16 cellular contexts compared by ENCODE assay signal in the genomic region with DNA sequence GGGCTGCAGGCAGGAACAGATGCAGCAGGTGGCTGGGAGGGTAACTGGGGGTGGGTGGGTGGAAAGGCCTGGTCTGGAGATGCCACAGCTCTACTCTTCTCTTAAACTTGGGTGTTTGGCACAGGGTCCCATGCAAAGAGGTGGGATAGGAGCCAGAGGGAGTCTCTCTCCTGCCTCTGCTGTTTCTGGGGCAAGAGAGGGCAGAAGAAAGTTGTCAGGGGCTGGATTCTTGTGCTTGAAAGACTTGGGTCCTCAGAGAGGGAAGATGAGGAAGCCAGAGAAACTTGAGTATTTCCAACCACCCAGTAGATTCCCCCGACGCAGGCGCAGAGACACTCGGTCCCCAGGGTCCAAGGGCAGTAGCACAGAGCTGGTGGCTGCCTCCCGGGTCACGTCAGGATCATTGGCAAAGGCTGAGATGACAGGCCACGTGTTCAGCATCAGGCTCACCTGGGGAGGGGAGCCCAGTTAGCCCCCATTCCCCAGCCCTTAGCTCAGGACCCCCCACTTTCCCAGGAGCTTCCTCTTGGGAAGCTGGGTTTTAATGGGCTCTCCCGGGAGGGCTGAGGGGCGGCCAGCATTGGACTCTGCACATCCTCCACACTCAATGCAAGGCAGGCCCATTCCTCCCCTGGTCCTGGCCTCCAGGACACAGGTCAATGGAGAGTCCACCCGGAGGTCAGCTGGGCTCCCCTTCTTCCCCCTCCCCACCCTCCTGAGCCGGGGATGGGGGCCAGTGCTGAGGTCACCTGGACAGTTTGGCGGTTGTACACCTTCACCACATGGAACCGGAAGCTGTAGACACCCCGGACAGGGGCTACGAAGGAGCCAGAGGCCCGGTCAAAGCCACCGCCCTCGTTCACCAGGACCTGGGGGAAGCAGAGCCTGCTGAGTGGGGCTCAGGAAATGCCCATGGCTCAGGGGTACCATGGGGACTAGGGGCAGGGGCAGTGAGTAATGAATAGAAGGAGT. TPM values are rescaled to one million over a fixed set of nuclear protein-coding genes. Genes with fewer than 3 reads are reported as not detected.
DNase-seq lines count a peak whose midpoint lies in the region; FAIRE-seq and TF ChIP-seq lines count a peak whose summit lies in the region.
"Had no signal": no experiment of that assay in that cellular context is flagged by ENCODE, and none has a peak within 500 bp of the region (broad histone marks: within the 10 kb centered on the region; RNA-seq: fewer than 3 reads in every experiment).

No MANE protein-coding gene starts in this region.

- H3K36me3 ChIP-seq in CD8-positive, alpha-beta memory T cell (ENCODE audit: insufficient read depth, low read length) = peaks cover 6% of the 10 kb centered on the region
- peaks cover 0 to 9% (median 0%) of the 10 kb centered on the region in 3 donors for H3K36me3 ChIP-seq in Peyer's patch
- peaks cover 7 to 15% of the 10 kb centered on the region in 2 donors for H3K36me3 ChIP-seq in neuronal stem cell (replicated peaks in 1 of 2; ENCODE audit: control insufficient read depth in 2 of 2, insufficient read depth in 2 of 2, low read length in 2 of 2)

- no peak overlapping the region for H2BK12ac ChIP-seq in neuronal stem cell (ENCODE audit: low read length)

- no peak overlapping the region for H3K9ac ChIP-seq in neuronal stem cell (ENCODE audit: low read depth, low read length, poor library complexity)

- no peak for FAIRE-seq in GM19239 (lab: Jason Lieb, UNC)
- FAIRE-seq: endometrium, keratinocyte had no signal

- no peak overlapping the region for H2BK120ac ChIP-seq in neuronal stem cell (ENCODE audit: low read depth, low read length)

- TF ChIP-seq CTCF in Peyer's patch (IDR thresholded peaks at IDR 0.05) = no peak
- no peak for TF ChIP-seq CTCF in endothelial cell (IDR thresholded peaks at IDR 0.05; ENCODE audit: unreplicated experiment)

- H3K18ac ChIP-seq in neuronal stem cell (ENCODE audit: low read length) = peak overlapping the region; percentile 48

- POLR2A ChIA-PET in CD8-positive, alpha-beta memory T cell (lab: Charles Lee) = interaction anchor here (3.3 to 4.4 kb wide), 2 partner anchors 15 to 128 kb away, joined by 13 to 54 read pairs; a partner anchor contains a TSS

- peaks cover 27 to 51% (median 40%) of the 10 kb centered on the region in 3 donors for H3K4me1 Mint-ChIP-seq in CD8-positive, alpha-beta memory T cell
- peaks cover 19% of the 10 kb centered on the region for H3K4me1 Mint-ChIP-seq in endothelial cell (ENCODE audit: unreplicated experiment)

- peak overlapping the region in 7 of 8 donors; percentile 48 to 87 (median 79) for H3K27ac Mint-ChIP-seq in CD8-positive, alpha-beta memory T cell
- H3K27ac Mint-ChIP-seq in endothelial cell (ENCODE audit: unreplicated experiment) = no peak overlapping the region

- H3K4ac ChIP-seq in neuronal stem cell (ENCODE audit: low read length) = no peak overlapping the region

- no peaks in the 10 kb centered on the region for H3K9me3 Mint-ChIP-seq in CD8-positive, alpha-beta memory T cell
- H3K9me3 Mint-ChIP-seq in endothelial cell (ENCODE audit: unreplicated experiment) = no peaks in the 10 kb centered on the region

- CTCF ChIA-PET in CD8-positive, alpha-beta memory T cell (lab: Charles Lee) = interaction anchor here (0.9 to 22.1 kb wide), 4 partner anchors 15 to 119 kb away, joined by 3 to 486 read pairs (median 26); a partner anchor contains a TSS

- H3K27me3 Mint-ChIP-seq in CD8-positive, alpha-beta memory T cell = no peaks in the 10 kb centered on the region
- H3K27me3 Mint-ChIP-seq in endothelial cell (ENCODE audit: unreplicated experiment) = peaks cover 14% of the 10 kb centered on the region

- H2BK5ac ChIP-seq in neuronal stem cell (ENCODE audit: low read length) = no peak overlapping the region

- peak overlapping the region; percentile 77 for H2AK5ac ChIP-seq in neuronal stem cell (ENCODE audit: low read depth, low read length)

- H3K23ac ChIP-seq in neuronal stem cell (ENCODE audit: low read depth, low read length, poor library complexity) = no peak overlapping the region

- no peaks in the 10 kb centered on the region for H3K9me3 ChIP-seq in CD8-positive, alpha-beta memory T cell (ENCODE audit: low read length)
- H3K9me3 ChIP-seq in Peyer's patch (no peaks in the 10 kb centered on the region), neuronal stem cell (replicated peaks in 1 of 2; ENCODE audit: control insufficient read depth in 2 of 2, insufficient read depth in 1 of 2, low read depth in 1 of 2, low read length in 2 of 2) (no peaks in the 10 kb centered on the region)
- H3K9me3 ChIP-seq: gastroesophageal sphincter, suprapubic skin had no signal

- no peak overlapping the region for H3K27ac ChIP-seq in CD8-positive, alpha-beta memory T cell (ENCODE audit: low read depth, low read length)
- H3K27ac ChIP-seq in Peyer's patch = peak overlapping the region in 3 of 4 donors; percentile 52 to 99 (median 77)
- no peak overlapping the region for H3K27ac ChIP-seq in neuronal stem cell (replicated peaks; ENCODE audit: low read length)
- H3K27ac ChIP-seq: brain microvascular endothelial cell, PC-9 had no signal

- no peaks in the 10 kb centered on the region for H3K27me3 ChIP-seq in CD8-positive, alpha-beta memory T cell (ENCODE audit: insufficient read depth, low read length, poor library complexity, severe bottlenecking)
- H3K27me3 ChIP-seq in Peyer's patch (no peaks in the 10 kb centered on the region), neuronal stem cell (ENCODE audit: control insufficient read depth in 3 of 3, insufficient read depth in 3 of 3, low read depth in 1 of 3, low read length in 3 of 3) (peaks cover 0 to 38% (median 3%) of the 10 kb centered on the region in 3 experiments)
- H3K27me3 ChIP-seq: brain microvascular endothelial cell, suprapubic skin had no signal

- peaks cover 0 to 24% (median 3%) of the 10 kb centered on the region in 3 donors for H3K36me3 Mint-ChIP-seq in CD8-positive, alpha-beta memory T cell
- H3K36me3 Mint-ChIP-seq in endothelial cell (ENCODE audit: low read depth, unreplicated experiment) = peaks cover 10% of the 10 kb centered on the region

- WGBS in neuronal stem cell (ENCODE audit: extremely low coverage in 2 of 2, insufficient read length in 2 of 2, insufficient replicate concordance in 1 of 2), 2 donors = no CpG with 5 or more reads among the region's 18 CpGs

- peaks cover 11% of the 10 kb centered on the region for H3K79me1 ChIP-seq in neuronal stem cell (ENCODE audit: low read depth, low read length)

- H3K4me3 Mint-ChIP-seq in CD8-positive, alpha-beta memory T cell = peak overlapping the region in 3 of 7 donors; percentile 22 to 50 (median 25)
- peak overlapping the region; percentile 25 for H3K4me3 Mint-ChIP-seq in endothelial cell (ENCODE audit: unreplicated experiment)

- H2AFZ ChIP-seq in neuronal stem cell (ENCODE audit: low read length) = peak overlapping the region; percentile 30
- H2AFZ ChIP-seq: PC-9 had no signal

- no peak overlapping the region for H4K91ac ChIP-seq in neuronal stem cell (ENCODE audit: low read depth, low read length, poor library complexity)

- H4K8ac ChIP-seq in neuronal stem cell (ENCODE audit: low read depth, low read length) = no peak overlapping the region

- H3K4me1 ChIP-seq in CD8-positive, alpha-beta memory T cell (ENCODE audit: insufficient read depth, low read length) = peaks cover 62% of the 10 kb centered on the region
- H3K4me1 ChIP-seq in Peyer's patch (peaks cover 8 to 61% (median 12%) of the 10 kb centered on the region in 4 donors), neuronal stem cell (ENCODE audit: control insufficient read depth in 2 of 2, insufficient read depth in 1 of 2, low read depth in 1 of 2, low read length in 2 of 2) (peaks cover 9% of the 10 kb centered on the region in 2 donors)

- peak overlapping the region; percentile 17 for H2BK15ac ChIP-seq in neuronal stem cell (ENCODE audit: low read length)

- H3K4me3 ChIP-seq in CD8-positive, alpha-beta memory T cell (ENCODE audit: low read length) = no peak overlapping the region
- H3K4me3 ChIP-seq in Peyer's patch (peak overlapping the region in 2 of 4 donors; percentile 33 to 35), neuronal stem cell (ENCODE audit: low read length in 2 of 2) (no peak overlapping the region)
- H3K4me3 ChIP-seq: gastroesophageal sphincter, PC-9, suprapubic skin had no signal

- DNase-seq in CD8-positive, alpha-beta memory T cell = no peak
- DNase-seq in Peyer's patch = peak in 1 of 3 donors; percentile 51
- DNase-seq in endothelial cell (ENCODE audit: low spot score) = no peak
- DNase-seq in neuronal stem cell (ENCODE audit: low spot score) = no peak
- no peak for DNase-seq in GM19239 (ENCODE audit: insufficient read length, low spot score)
- no peak for DNase-seq in activated gamma-delta T cell (lab: John Stamatoyannopoulos, UW)
- no peak for DNase-seq in SW 1271 (lab: John Stamatoyannopoulos, UW)
- DNase-seq in NCI-H2029 (lab: John Stamatoyannopoulos, UW) = no peak
- DNase-seq: brain microvascular endothelial cell, NCI-H1048, NCI-H446 treated with DMSO at 0.1 percent for 48 hours, PC-9 had no signal

- no peak overlapping the region for H3K14ac ChIP-seq in neuronal stem cell (ENCODE audit: low read length)

- no peak overlapping the region for H3K4me2 ChIP-seq in neuronal stem cell (ENCODE audit: insufficient read depth, low read length, poor library complexity, severe bottlenecking)
- H3K4me2 ChIP-seq: PC-9 had no signal

- TF ChIP-seq POLR2A in Peyer's patch (IDR thresholded peaks at IDR 0.05) = no peak

RNA-seq across cellular contexts. Expression of a gene that starts 1.6 kb away (rescaled TPM):
- total RNA-seq in CD8-positive, alpha-beta memory T cell = 1 to 10 TPM; 7.4 to 7.7 TPM
- polyA plus RNA-seq in CD8-positive, alpha-beta memory T cell = not detected
- total RNA-seq in Peyer's patch = 1 to 10 TPM in 1 of 4 donors, under 1 TPM in 1, not detected in 2; 0.94 to 4.3 TPM
- 1.5 TPM for total RNA-seq in endothelial cell (ENCODE audit: unreplicated experiment)
- polyA plus RNA-seq in neuronal stem cell (2013, experiment 1 of 2) = 0.59 TPM
- polyA plus RNA-seq in neuronal stem cell (2013, experiment 2 of 2) = 0.32 TPM

RNA-seq across cellular contexts. Expression of a gene that starts 1.9 kb away (rescaled TPM):
- 10 to 100 TPM; 68.8 to 72.3 TPM for total RNA-seq in CD8-positive, alpha-beta memory T cell
- polyA plus RNA-seq in CD8-positive, alpha-beta memory T cell = 21.1 TPM
- total RNA-seq in Peyer's patch (100 to 1,000 TPM in 2 of 4 donors, 10 to 100 TPM in 2; 80.9 to 129 (median 113) TPM), endothelial cell (ENCODE audit: unreplicated experiment) (43.8 TPM)
- 18.3 TPM for polyA plus RNA-seq in neuronal stem cell (2013, experiment 1 of 2)
- 18.2 TPM for polyA plus RNA-seq in neuronal stem cell (2013, experiment 2 of 2)

RNA-seq across cellular contexts. Expression of a gene that starts 14.8 kb away (rescaled TPM):
- total RNA-seq in CD8-positive, alpha-beta memory T cell = 10 to 100 TPM; 58.1 to 59.6 TPM
- 67.7 TPM for polyA plus RNA-seq in CD8-positive, alpha-beta memory T cell
- total RNA-seq in Peyer's patch (10 to 100 TPM; 25.7 to 98.2 (median 48.9) TPM), endothelial cell (ENCODE audit: unreplicated experiment) (34.9 TPM)
- polyA plus RNA-seq in neuronal stem cell (2013, experiment 1 of 2) = 56.9 TPM
- 53.2 TPM for polyA plus RNA-seq in neuronal stem cell (2013, experiment 2 of 2)

RNA-seq across cellular contexts. Expression of a gene that starts 29.0 kb away (rescaled TPM):
- total RNA-seq in CD8-positive, alpha-beta memory T cell = under 1 TPM; 0.02 to 0.04 TPM
- polyA plus RNA-seq in CD8-positive, alpha-beta memory T cell = not detected
- 10 to 100 TPM in 2 of 4 donors, 1 to 10 TPM in 2; 3.2 to 15.5 (median 10.3) TPM for total RNA-seq in Peyer's patch
- total RNA-seq in endothelial cell (ENCODE audit: unreplicated experiment) = 49.0 TPM
- 16.1 TPM for polyA plus RNA-seq in neuronal stem cell (2013, experiment 1 of 2)
- 16.0 TPM for polyA plus RNA-seq in neuronal stem cell (2013, experiment 2 of 2)

RNA-seq across cellular contexts. Expression of a gene that starts 59.8 kb away (rescaled TPM):
- total RNA-seq in CD8-positive, alpha-beta memory T cell = 1 to 10 TPM in 1 of 2 experiments, under 1 TPM in 1; 0.81 to 1.5 TPM
- polyA plus RNA-seq in CD8-positive, alpha-beta memory T cell = not detected
- total RNA-seq in Peyer's patch (10 to 100 TPM in 3 of 4 donors, 1 to 10 TPM in 1; 6.5 to 52.0 (median 21.5) TPM), endothelial cell (ENCODE audit: unreplicated experiment) (42.4 TPM)
- polyA plus RNA-seq in neuronal stem cell (2013, experiment 1 of 2) = 50.5 TPM
- polyA plus RNA-seq in neuronal stem cell (2013, experiment 2 of 2) = 49.8 TPM

Comparison
In these comparisons a context has a peak if more than half of its experiments do, and no peak if none do; other contexts are left out.
1. H3K27ac ChIP-seq: peak in Peyer's patch (3 of 4); none in CD8-positive, alpha-beta memory T cell (single experiment) and neuronal stem cell (single experiment).